ENCODE assay signal across 16 cellular contexts in the genomic region with DNA sequence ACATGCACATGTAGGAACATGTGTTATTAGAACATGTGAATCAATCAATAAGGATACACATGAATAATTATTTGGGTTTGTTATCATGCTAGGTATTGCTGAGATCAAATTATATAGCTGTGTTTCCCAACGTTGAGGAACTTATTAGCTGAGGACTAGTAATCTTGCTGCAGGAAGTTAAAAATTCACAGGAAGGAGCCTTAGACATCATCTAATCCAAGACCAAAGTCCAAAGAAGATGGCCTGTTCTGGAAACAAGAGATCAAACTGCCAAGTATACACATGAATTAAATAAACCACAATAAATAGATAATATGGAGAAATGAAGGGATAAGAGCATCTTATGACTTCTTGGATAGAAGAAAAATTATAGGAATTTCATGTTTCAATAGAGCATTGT. TPM values are rescaled to one million over a fixed set of nuclear protein-coding genes. Genes with fewer than 3 reads are reported as not detected.
DNase-seq lines count a peak whose midpoint lies in the region; ATAC-seq, FAIRE-seq and TF ChIP-seq lines count a peak whose summit lies in the region.
"Had no signal": no experiment of that assay in that cellular context is flagged by ENCODE, and none has a peak within 500 bp of the region (broad histone marks: within the 10 kb centered on the region; RNA-seq: fewer than 3 reads in every experiment).

No MANE protein-coding gene starts in this region.

- no peak overlapping the region for H3K9ac ChIP-seq in PC-3 (ENCODE audit: low read length)
- H3K9ac ChIP-seq: BLaER1 treated with 17β-estradiol and CSF1 and Interleukin-3, amounts not matched to agents 10 nM and 100 nM had no signal

- no peak overlapping the region for H3K4me3 Mint-ChIP-seq in nephron progenitor cell
- H3K4me3 Mint-ChIP-seq: CD4-positive, CD25-positive, alpha-beta regulatory T cell; HFFc6 had no signal

- H2AFZ ChIP-seq in PC-3 (ENCODE audit: low read length) = no peak overlapping the region

- H3K4me3 ChIP-seq in A549 (no peak overlapping the region), epithelial cell of proximal tubule (ENCODE audit: low read depth, low read length) (no peak overlapping the region), PC-3 (ENCODE audit: low read length) (no peak overlapping the region)
- H3K4me3 ChIP-seq: BLaER1 treated with 17β-estradiol and CSF1 and Interleukin-3, amounts not matched to agents 10 nM and 100 nM had no signal

- H3F3A ChIP-seq in PC-3 (ENCODE audit: low read length, unreplicated experiment) = no peaks in the 10 kb centered on the region

- BruUV-seq in PC-3 (replicated peaks; lab: Mats Ljungman, UMichigan) = no TSS peak

- H3K9me3 Mint-ChIP-seq in nephron progenitor cell = no peaks in the 10 kb centered on the region
- H3K9me3 Mint-ChIP-seq: HFFc6 had no signal

- no peaks in the 10 kb centered on the region for H3K9me2 ChIP-seq in PC-3 (replicated peaks; ENCODE audit: low read length)

- intact Hi-C loops in PC-3 (cut with micrococcal nuclease) = no loop called here

- no peak for TF ChIP-seq POLR2A in A549 (IDR thresholded peaks at IDR 0.05; ENCODE audit: low read length)

- ATAC-seq in A549 (no peak), left lobe of liver (peak; percentile 46), GM18907 (IDR thresholded peaks at IDR 0.05; ENCODE audit: unreplicated experiment) (no peak), PC-3 (no peak)

- TF ChIP-seq CTCF in A549 (IDR thresholded peaks at IDR 0.05) (no peak), epithelial cell of proximal tubule (conservative IDR thresholded peaks at IDR 0.05; ENCODE audit: low read depth, low read length) (no peak), nephron progenitor cell (IDR thresholded peaks at IDR 0.05) (no peak), PC-3 (conservative IDR thresholded peaks at IDR 0.05; ENCODE audit: low read depth, low read length) (no peak)

- H3K4me2 ChIP-seq in A549 (peak overlapping the region; percentile 29; the same call in 2 of the 3 replicates), PC-3 (ENCODE audit: low read length) (no peak overlapping the region)
- H3K4me2 ChIP-seq: BLaER1 treated with 17β-estradiol and CSF1 and Interleukin-3, amounts not matched to agents 10 nM and 100 nM had no signal

- TF ChIP-seq EP300 in A549 (IDR thresholded peaks at IDR 0.05) = no peak

- H3K27me3 Mint-ChIP-seq in nephron progenitor cell (ENCODE audit: low read depth, poor library complexity) = no peaks in the 10 kb centered on the region
- H3K27me3 Mint-ChIP-seq: CD4-positive, CD25-positive, alpha-beta regulatory T cell had no signal

- H3K27ac ChIP-seq in A549 (no peak overlapping the region), PC-3 (ENCODE audit: low read length) (no peak overlapping the region)
- H3K27ac ChIP-seq: BLaER1 treated with 17β-estradiol and CSF1 and Interleukin-3, amounts not matched to agents 10 nM and 100 nM had no signal

- TF ChIP-seq RAD21 in A549 (conservative IDR thresholded peaks at IDR 0.05 in 1 of 2, IDR thresholded peaks at IDR 0.05 in 1 of 2) = no peak

- H4K20me1 ChIP-seq in PC-3 (ENCODE audit: low read length) = no peaks in the 10 kb centered on the region
- H4K20me1 ChIP-seq: BLaER1 treated with 17β-estradiol and CSF1 and Interleukin-3, amounts not matched to agents 10 nM and 100 nM had no signal

- POLR2A ChIA-PET in A549 (lab: Yijun Ruan, JAX) (no interaction called here), PC-3 (lab: Charles Lee; ENCODE audit: unreplicated experiment) (no interaction called here)

- H3K36me3 Mint-ChIP-seq in nephron progenitor cell (ENCODE audit: low read depth) = no peaks in the 10 kb centered on the region

- peak overlapping the region; percentile 18 for H3K27ac Mint-ChIP-seq in nephron progenitor cell
- H3K27ac Mint-ChIP-seq: HFFc6 had no signal

- no peaks in the 10 kb centered on the region for H3K36me3 ChIP-seq in PC-3 (ENCODE audit: low read depth, low read length)
- H3K36me3 ChIP-seq: BLaER1 treated with 17β-estradiol and CSF1 and Interleukin-3, amounts not matched to agents 10 nM and 100 nM had no signal

- WGBS in A549 (ENCODE audit: missing lambda C conversion rate) = 7% methylated on average over 1 of the region's 1 CpG

- H3K4me1 ChIP-seq in A549 = peaks cover 13% of the 10 kb centered on the region
- H3K4me1 ChIP-seq in PC-3 (ENCODE audit: insufficient read depth, low read length) = no peaks in the 10 kb centered on the region
- H3K4me1 ChIP-seq: BLaER1 treated with 17β-estradiol and CSF1 and Interleukin-3, amounts not matched to agents 10 nM and 100 nM had no signal

- peaks cover 68% of the 10 kb centered on the region for H3K4me1 Mint-ChIP-seq in nephron progenitor cell

- H3K9me3 ChIP-seq in A549 = no peaks in the 10 kb centered on the region
- H3K9me3 ChIP-seq in PC-3 (ENCODE audit: low read length) = no peaks in the 10 kb centered on the region
- H3K9me3 ChIP-seq: BLaER1 treated with 17β-estradiol and CSF1 and Interleukin-3, amounts not matched to agents 10 nM and 100 nM had no signal

- H3K27me3 ChIP-seq in PC-3 (ENCODE audit: low read length) = no peaks in the 10 kb centered on the region
- H3K27me3 ChIP-seq: BLaER1 treated with 17β-estradiol and CSF1 and Interleukin-3, amounts not matched to agents 10 nM and 100 nM had no signal

- FAIRE-seq in A549 (lab: Jason Lieb, UNC) = no peak
- FAIRE-seq: H1 had no signal

- H3K79me2 ChIP-seq in PC-3 (ENCODE audit: low read length) = no peaks in the 10 kb centered on the region

- DNase-seq in A549 (ENCODE audit: low read depth in 1 of 2, low spot score in 1 of 2) (no peak), epithelial cell of proximal tubule (ENCODE audit: low read depth) (peak; percentile 45), left lobe of liver (ENCODE audit: low spot score) (no peak), nephron progenitor cell (no peak), HK-2 (ENCODE audit: unreplicated experiment) (no peak), PC-3 (no peak)
- DNase-seq: 8988T, ACHN, DMS53, GF-D8, HCEC 1CT, HFFc6 had no signal

- CTCF ChIA-PET in A549 (lab: Yijun Ruan, JAX) = no interaction called here
- CTCF ChIA-PET in PC-3 (lab: Charles Lee) = no interaction called here

TF ChIP-seq in A549, 52 proteins besides CTCF, POLR2A, EP300 and RAD21:
- no peak for TF ChIP-seq BHLHE40 (IDR thresholded peaks at IDR 0.05; ENCODE audit: low read depth, low read length)
- no peak for TF ChIP-seq HMGXB4 (CRISPR knock-in tag; IDR thresholded peaks at IDR 0.05; ENCODE audit: borderline replicate concordance)
- no peak for TF ChIP-seq EHMT2 (IDR thresholded peaks at IDR 0.05; ENCODE audit: low read depth)
- no peak for TF ChIP-seq ATOH8 (CRISPR knock-in tag; IDR thresholded peaks at IDR 0.05; ENCODE audit: low read depth)
- no peak for TF ChIP-seq CBX8 (IDR thresholded peaks at IDR 0.05)
- TF ChIP-seq HOXB13 (CRISPR knock-in tag; IDR thresholded peaks at IDR 0.05; ENCODE audit: low read depth) = no peak
- no peak for TF ChIP-seq FOSL2 (IDR thresholded peaks at IDR 0.05)
- no peak for TF ChIP-seq FOSL2 (CRISPR knock-in tag; IDR thresholded peaks at IDR 0.05)
- no peak for TF ChIP-seq JUN (IDR thresholded peaks at IDR 0.05)
- TF ChIP-seq ZSCAN20 (CRISPR knock-in tag; IDR thresholded peaks at IDR 0.05) = no peak
- no peak for TF ChIP-seq EHF (CRISPR knock-in tag; IDR thresholded peaks at IDR 0.05)
- no peak for TF ChIP-seq HDAC2 (IDR thresholded peaks at IDR 0.05)
- TF ChIP-seq PHF8 (IDR thresholded peaks at IDR 0.05; ENCODE audit: borderline replicate concordance, low read depth) = no peak
- TF ChIP-seq ZFP36 (IDR thresholded peaks at IDR 0.05; ENCODE audit: borderline replicate concordance, partially characterized antibody) = no peak
- TF ChIP-seq KDM1A (IDR thresholded peaks at IDR 0.05; ENCODE audit: low read depth) = no peak
- TF ChIP-seq TP53 (CRISPR knock-in tag; IDR thresholded peaks at IDR 0.05) = no peak
- TF ChIP-seq GATA3 (IDR thresholded peaks at IDR 0.05; ENCODE audit: borderline replicate concordance) = no peak
- no peak for TF ChIP-seq ZC3H11A (IDR thresholded peaks at IDR 0.05)
- TF ChIP-seq FOSB (CRISPR knock-in tag; IDR thresholded peaks at IDR 0.05) = no peak
- TF ChIP-seq RARB (CRISPR knock-in tag; IDR thresholded peaks at IDR 0.05) = no peak
- TF ChIP-seq CBX2 (IDR thresholded peaks at IDR 0.05; ENCODE audit: borderline replicate concordance, low read depth) = no peak
TF ChIP-seq in A549: peak in this region for 0.

RNA-seq across cellular contexts. Expression of gene POU5F2, which starts 19.9 kb away (rescaled TPM):
- polyA plus RNA-seq in A549 (2011; rRNA removed) = 0.10 and 0.11 TPM in 2 replicates
- under 0.01 TPM in 1 of 2 replicates, not detected in the other for polyA plus RNA-seq in A549 (2012; cell fraction: cytosol; rRNA removed)
- 0.10 and 0.20 TPM in 2 replicates for polyA plus RNA-seq in A549 (2012; cell fraction: nucleus; rRNA removed)
- polyA plus RNA-seq in A549 (2017; fragmentation: RNase III; extraction: RNeasy Plus Mini Kit Qiagen cat#74134 plus additional on column Dnase treatment) = not detected in 3 replicates
- 2.4 TPM in 2 replicates for polyA minus RNA-seq in A549 (2011; rRNA and poly(A)+ RNA removed)
- 0.07 and 0.12 TPM in 2 replicates for total RNA-seq in epithelial cell of proximal tubule
- 0.38 TPM for total RNA-seq in left lobe of liver
- total RNA-seq in PC-3 (2014; rRNA removed) = 0.46 and 0.66 TPM in 2 replicates
